ENCODE assay signal across 26 cellular contexts in the genomic region with DNA sequence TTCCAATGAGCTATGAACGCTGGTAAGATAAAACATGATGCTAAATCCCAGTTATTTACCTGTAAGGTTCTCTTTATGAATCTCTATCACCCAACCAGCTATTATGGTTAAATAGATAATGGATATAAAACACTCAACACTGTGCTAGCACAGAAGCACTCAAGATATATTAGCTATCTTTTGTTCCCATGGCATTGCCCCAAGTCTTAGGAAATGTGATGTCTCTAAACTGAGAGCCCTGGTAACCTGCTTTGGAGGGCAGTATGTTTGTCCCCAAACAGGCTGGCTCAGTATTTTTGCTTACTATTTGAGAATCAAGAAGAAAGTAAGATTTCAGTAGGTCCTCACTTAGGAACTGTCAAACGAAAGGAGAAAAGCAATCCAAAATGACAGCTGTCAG.
"Had no signal": no experiment of that assay in that cellular context is flagged by ENCODE, and none has a peak within 500 bp of the region (broad histone marks: within the 10 kb centered on the region; RNA-seq: fewer than 3 reads in every experiment).

No MANE protein-coding gene starts in this region.

- H3K4me3 Mint-ChIP-seq: activated CD8-positive, alpha-beta T cell treated with anti-CD3 and anti-CD28 coated beads, Interleukin-2, amount 10 ng/mL, durations not matched to agents 7 days and 5 days; activated naive CD8-positive, alpha-beta T cell treated with anti-CD3 and anti-CD28 coated beads, Interleukin-2, amount 10 ng/mL, durations not matched to agents 7 days and 5 days; T-helper 1 cell treated with Interleukin-12 subunit alpha and Interleukin-12 subunit beta and Interleukin-4 antibody, amounts not matched to agents 30 μg/mL and 1 μg/mL, for 36 hours; WTC11 had no signal

- H3K27ac Mint-ChIP-seq: activated CD8-positive, alpha-beta T cell treated with anti-CD3 and anti-CD28 coated beads, Interleukin-2, amount 10 ng/mL, durations not matched to agents 7 days and 5 days; activated naive CD8-positive, alpha-beta T cell treated with anti-CD3 and anti-CD28 coated beads, Interleukin-2, amount 10 ng/mL, durations not matched to agents 7 days and 5 days; T-helper 1 cell treated with Interleukin-12 subunit alpha and Interleukin-12 subunit beta and Interleukin-4 antibody, amounts not matched to agents 30 μg/mL and 1 μg/mL, for 36 hours; WTC11 had no signal

- H3K4me1 Mint-ChIP-seq: activated naive CD8-positive, alpha-beta T cell treated with anti-CD3 and anti-CD28 coated beads, Interleukin-2, amount 10 ng/mL, durations not matched to agents 7 days and 5 days; WTC11 had no signal

- DNase-seq: activated CD4-positive, alpha-beta T cell treated with anti-CD3 and anti-CD28 coated beads for 48 hours; activated CD4-positive, alpha-beta T cell treated with anti-CD3 and anti-CD28 coated beads, Interleukin-2, amount 50 U/mL, for 4 hours; activated CD4-positive, CD25-positive, alpha-beta regulatory T cell treated with anti-CD3 and anti-CD28 coated beads, Interleukin-2, amount 50 U/mL, for 72 hours; activated CD8-positive, alpha-beta memory T cell treated with anti-CD3 and anti-CD28 coated beads, Interleukin-2, amount 50 U/mL, for 48 hours; activated CD8-positive, alpha-beta T cell treated with anti-CD3 and anti-CD28 coated beads, Interleukin-2, amount 10 ng/mL, durations not matched to agents 7 days and 5 days; activated naive CD4-positive, alpha-beta T cell treated with anti-CD3 and anti-CD28 coated beads, Interleukin-2, amount 50 U/mL, for 16 hours; activated naive CD8-positive, alpha-beta T cell treated with anti-CD3 and anti-CD28 coated beads, Interleukin-2, amount 10 ng/mL, durations not matched to agents 7 days and 5 days; activated T-cell treated with anti-CD3 and anti-CD28 coated beads, Interleukin-2, amount 50 U/mL, for 1 hour; adrenal gland; anterior cingulate cortex; central memory CD4-positive, alpha-beta T cell; Karpas-422; MM.1S; NCI-H187; NCI-H2081; NCI-H2171 treated with DMSO at 0.1 percent for 48 hours; NCI-H510A treated with DMSO at 0.1 percent for 48 hours; NCI-H69; RPMI8226; SHP77; SW 1271 had no signal

- ATAC-seq: activated CD8-positive, alpha-beta T cell treated with anti-CD3 and anti-CD28 coated beads, Interleukin-2, amount 10 ng/mL, durations not matched to agents 7 days and 5 days; K562; Panc1; SK-N-SH treated with all-trans-retinoic acid at 6 μM for 48 hours; WTC11 had no signal

- H3K27me3 Mint-ChIP-seq: activated naive CD8-positive, alpha-beta T cell treated with anti-CD3 and anti-CD28 coated beads, Interleukin-2, amount 10 ng/mL, durations not matched to agents 7 days and 5 days had no signal

- H3K9me3 Mint-ChIP-seq: activated naive CD8-positive, alpha-beta T cell treated with anti-CD3 and anti-CD28 coated beads, Interleukin-2, amount 10 ng/mL, durations not matched to agents 7 days and 5 days; T-helper 1 cell treated with Interleukin-12 subunit alpha and Interleukin-12 subunit beta and Interleukin-4 antibody, amounts not matched to agents 30 μg/mL and 1 μg/mL, for 36 hours; WTC11 had no signal

- H3K36me3 Mint-ChIP-seq: WTC11 had no signal
